Comparison of ENCODE assay signal across 8 cellular contexts in the genomic region with DNA sequence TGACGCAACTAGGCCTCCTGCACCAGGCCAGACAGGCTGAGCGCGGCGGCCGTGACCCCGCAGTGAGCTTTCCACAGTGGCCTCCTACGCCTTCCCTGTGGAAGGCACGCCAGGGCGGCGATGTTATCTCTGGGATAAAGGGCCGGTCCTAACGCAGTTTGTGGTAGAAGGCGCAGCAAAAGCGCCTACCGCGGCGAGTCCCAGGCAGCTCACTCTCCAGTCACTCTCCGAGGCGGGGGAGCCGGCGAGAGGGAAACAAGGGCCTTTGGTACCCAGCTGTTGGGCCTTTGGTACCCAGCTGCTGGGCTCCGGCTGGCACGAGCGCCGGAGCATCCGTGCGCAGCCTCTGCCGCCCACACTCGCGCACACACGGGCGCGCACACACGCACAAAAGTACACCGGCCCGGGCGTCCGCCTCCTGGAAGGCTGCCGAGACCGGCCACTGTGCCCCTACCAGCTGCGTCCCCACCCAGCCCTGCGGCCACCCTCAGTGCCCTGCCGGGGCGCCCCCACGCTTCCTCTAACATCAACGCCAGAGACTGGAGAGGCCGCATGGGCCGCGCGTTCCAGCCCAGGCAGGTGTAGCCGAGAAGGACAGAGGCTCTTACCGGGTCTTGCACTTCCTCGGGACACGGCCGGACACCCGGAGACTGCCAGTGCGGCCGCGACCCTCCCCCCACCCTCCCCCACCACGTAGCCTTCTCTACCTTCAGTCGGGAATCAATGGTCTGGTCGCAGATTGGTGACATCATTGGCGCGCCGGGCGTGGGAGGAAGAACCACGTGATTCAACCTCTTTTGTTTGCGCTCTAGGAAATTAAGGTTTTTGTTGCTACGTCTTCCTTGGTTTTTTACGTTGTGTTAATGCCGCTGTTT. TPM values are rescaled to one million over a fixed set of nuclear protein-coding genes. Genes with fewer than 3 reads are reported as not detected.
A peak's percentile ranks its signal among the peaks of the same experiment; 100 is the strongest.
DNase-seq lines count a peak whose midpoint lies in the region; ATAC-seq, FAIRE-seq and TF ChIP-seq lines count a peak whose summit lies in the region.

No MANE protein-coding gene starts in this region.

- H3K9me3 ChIP-seq in keratinocyte (ENCODE audit: control insufficient read depth, low read depth, low read length), result no peaks in the 10 kb centered on the region

- no peaks in the 10 kb centered on the region for H3K36me3 ChIP-seq in keratinocyte (ENCODE audit: control insufficient read depth in 2 of 2, extremely low read depth in 1 of 2, insufficient read depth in 2 of 2, low read length in 2 of 2)

- peak overlapping the region; percentile 85 for H3K4me3 Mint-ChIP-seq in central memory CD8-positive, alpha-beta T cell

- H3K36me3 Mint-ChIP-seq in central memory CD8-positive, alpha-beta T cell (ENCODE audit: insufficient read depth), result peaks cover 14% of the 10 kb centered on the region

- no peak for TF ChIP-seq CTCF in keratinocyte (optimal IDR thresholded peaks at IDR 0.05 in 1 of 3, IDR thresholded peaks at IDR 0.05 in 1 of 3, conservative IDR thresholded peaks at IDR 0.05 in 1 of 3; ENCODE audit: extremely low read depth in 1 of 3, insufficient read depth in 2 of 3, low read length in 3 of 3)

- peaks cover 52% of the 10 kb centered on the region for H3K79me2 ChIP-seq in keratinocyte (ENCODE audit: control insufficient read depth, insufficient read depth, low read length)

- peak overlapping the region; percentile 84 to 88 (median 88) for H3K4me3 ChIP-seq in keratinocyte (ENCODE audit: control insufficient read depth in 2 of 3, extremely low read depth in 1 of 3, insufficient read depth in 2 of 3, low read depth in 1 of 3, low read length in 3 of 3)

- H3K4me2 ChIP-seq in keratinocyte (ENCODE audit: control insufficient read depth, extremely low read depth, insufficient read depth, low read depth, low read length), result peak overlapping the region; percentile 98

- peak overlapping the region; percentile 94 for H3K27ac Mint-ChIP-seq in central memory CD8-positive, alpha-beta T cell (ENCODE audit: low read depth)

- dilution Hi-C loops in keratinocyte (cut with MboI; ENCODE audit: extremely low pct_ligation_motif_present, low sequenced_read_pairs), result no loop called here

- H3K27me3 ChIP-seq in keratinocyte (ENCODE audit: control insufficient read depth, extremely low read depth, insufficient read depth, low read length), result no peaks in the 10 kb centered on the region

- H4K20me1 ChIP-seq in keratinocyte (ENCODE audit: control insufficient read depth, extremely low read depth, insufficient read depth, low read length), result no peaks in the 10 kb centered on the region

- peak; percentile 70 for FAIRE-seq in keratinocyte (lab: Jason Lieb, UNC)

- H3K4me1 ChIP-seq in keratinocyte (ENCODE audit: control insufficient read depth, extremely low read depth, insufficient read depth, low read length), result peaks cover 21% of the 10 kb centered on the region

- H3K27ac ChIP-seq in keratinocyte (ENCODE audit: control insufficient read depth, insufficient read depth, low read length), result peak overlapping the region; percentile 92

- H2AFZ ChIP-seq in keratinocyte (ENCODE audit: control insufficient read depth, low read length), result peak overlapping the region; percentile 98

- H3K9ac ChIP-seq in keratinocyte (ENCODE audit: control insufficient read depth, extremely low read depth, insufficient read depth, low read length), result peak overlapping the region; percentile 89

- peaks cover 21% of the 10 kb centered on the region for H3K27me3 Mint-ChIP-seq in central memory CD8-positive, alpha-beta T cell

- no peaks in the 10 kb centered on the region for H3K9me1 ChIP-seq in keratinocyte (ENCODE audit: control insufficient read depth, extremely low read depth, insufficient read depth, low read length)

- peaks cover 7% of the 10 kb centered on the region for H3K9me3 Mint-ChIP-seq in central memory CD8-positive, alpha-beta T cell

- ATAC-seq in GM18498 (IDR thresholded peaks at IDR 0.05; ENCODE audit: unreplicated experiment) (peak; percentile 58), HG03159 (IDR thresholded peaks at IDR 0.05; ENCODE audit: unreplicated experiment) (peak; percentile 54), HG03108 (IDR thresholded peaks at IDR 0.05; ENCODE audit: unreplicated experiment) (no peak)
- ATAC-seq in central memory CD8-positive, alpha-beta T cell (replicated peaks; ENCODE audit: extremely low read depth, poor library complexity, severe bottlenecking), result peak; percentile 78

- DNase-seq in NCI-H446 (lab: John Stamatoyannopoulos, UW) (peak; percentile 89 to 91), keratinocyte (ENCODE audit: low read depth, low spot score) (peak; percentile 32)
- peak; percentile 90 for DNase-seq in activated CD4-positive, CD25-positive, alpha-beta regulatory T cell treated with anti-CD3 and anti-CD28 coated beads, Interleukin-2, amount 50 U/mL, for 72 hours
- peak; percentile 81 to 87 for DNase-seq in central memory CD8-positive, alpha-beta T cell (ENCODE audit: low spot score in 2 of 2)
- DNase-seq in stimulated activated CD4-positive, alpha-beta T cell treated with anti-CD3 and anti-CD28 coated beads, Interleukin-12 subunit alpha, Interleukin-12 subunit beta, amount 100 ng/mL, for 24 hours (ENCODE audit: low read depth in 2 of 2), result peak; percentile 90 to 93

- peaks cover 18% of the 10 kb centered on the region for H3K4me1 Mint-ChIP-seq in central memory CD8-positive, alpha-beta T cell

RNA-seq across cellular contexts. Expression of a gene that starts 19.5 kb away (rescaled TPM):
- polyA plus RNA-seq in keratinocyte, result 137 to 174 TPM (median 148 TPM) in 3 replicates
- polyA plus RNA-seq in keratinocyte (2011; ENCODE audit: low read depth), result 21.6 TPM
- polyA plus RNA-seq in keratinocyte (2011; cell fraction: cytosol; rRNA removed), result 95.4 and 154 TPM in 2 replicates
- polyA plus RNA-seq in keratinocyte (2011; cell fraction: nucleus; rRNA removed), result 198 and 206 TPM in 2 replicates
- polyA plus RNA-seq in keratinocyte (2012; ENCODE audit: low replicate concordance), result 30.3 and 99.9 TPM in 2 replicates
- polyA minus RNA-seq in keratinocyte, result 204 to 283 TPM (median 274 TPM) in 3 replicates
- polyA minus RNA-seq in keratinocyte (2011; cell fraction: cytosol; rRNA and poly(A)+ RNA removed), result 106 TPM
- polyA minus RNA-seq in keratinocyte (2011; cell fraction: nucleus; rRNA and poly(A)+ RNA removed), result 160 and 234 TPM in 2 replicates

RNA-seq across cellular contexts. Expression of a gene that starts 59.9 kb away (rescaled TPM):
- polyA plus RNA-seq in keratinocyte, result 0.06 to 0.09 TPM (median 0.08 TPM) in 3 replicates
- polyA plus RNA-seq in keratinocyte (2011; ENCODE audit: low read depth), result not detected
- polyA plus RNA-seq in keratinocyte (2011; cell fraction: cytosol; rRNA removed), result 0.04 and 0.08 TPM in 2 replicates
- 0.23 and 0.28 TPM in 2 replicates for polyA plus RNA-seq in keratinocyte (2011; cell fraction: nucleus; rRNA removed)
- polyA plus RNA-seq in keratinocyte (2012; ENCODE audit: low replicate concordance), result 0.03 and 0.09 TPM in 2 replicates
- polyA minus RNA-seq in keratinocyte, result 0.45 to 0.59 TPM in 2 of 3 replicates, not detected in the other
- not detected for polyA minus RNA-seq in keratinocyte (2011; cell fraction: cytosol; rRNA and poly(A)+ RNA removed)
- 0.23 TPM in 1 of 2 replicates, not detected in the other for polyA minus RNA-seq in keratinocyte (2011; cell fraction: nucleus; rRNA and poly(A)+ RNA removed)

Comparison
In these comparisons a context has a peak if more than half of its experiments do, and no peak if none do; other contexts are left out.
1. DNase-seq: peak in every context shown above with its lines; median percentile 92 in stimulated activated CD4-positive, alpha-beta T cell treated with anti-CD3 and anti-CD28 coated beads, Interleukin-12 subunit alpha, Interleukin-12 subunit beta, amount 100 ng/mL, for 24 hours; 90 in NCI-H446; 90 in activated CD4-positive, CD25-positive, alpha-beta regulatory T cell treated with anti-CD3 and anti-CD28 coated beads, Interleukin-2, amount 50 U/mL, for 72 hours; 84 in central memory CD8-positive, alpha-beta T cell; 32 in keratinocyte.